Comparison of ENCODE assay signal across 14 cellular contexts in the genomic region with DNA sequence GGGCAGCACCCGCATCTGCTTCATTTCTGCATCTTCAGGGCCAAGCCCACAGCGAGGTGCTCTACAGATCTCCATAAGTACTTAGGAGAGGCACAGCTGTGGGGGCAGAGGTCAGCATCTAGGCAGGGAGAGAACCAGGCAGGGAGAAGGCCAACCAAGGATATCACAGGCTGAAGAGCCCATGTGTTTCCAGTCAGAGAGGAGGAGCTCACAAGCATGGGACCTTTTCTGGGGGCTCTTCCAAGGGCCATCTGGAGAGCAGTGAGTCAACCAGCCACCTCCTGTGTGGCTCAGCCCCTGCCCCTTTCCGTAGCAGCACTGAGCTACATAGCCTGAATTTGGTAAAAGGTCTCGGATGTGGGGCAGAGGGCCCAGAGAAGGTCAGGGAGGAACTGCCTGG.
DNase-seq lines count a peak whose midpoint lies in the region; ATAC-seq and TF ChIP-seq lines count a peak whose summit lies in the region.
"Had no signal": no experiment of that assay in that cellular context is flagged by ENCODE, and none has a peak within 500 bp of the region (broad histone marks: within the 10 kb centered on the region; RNA-seq: fewer than 3 reads in every experiment).

No MANE protein-coding gene starts in this region.

- no peak overlapping the region for H3K4me3 Mint-ChIP-seq in T-cell
- H3K4me3 Mint-ChIP-seq: activated T-cell treated with anti-CD3 and anti-CD28 coated beads, Interleukin-2, amount 50 U/mL, for 72 hours had no signal

- ATAC-seq in T-cell (replicated peaks in 1 of 4) (no peak), GM18867 (IDR thresholded peaks at IDR 0.05; ENCODE audit: unreplicated experiment) (no peak)
- ATAC-seq: activated CD4-positive, CD25-positive, alpha-beta regulatory T cell treated with anti-CD3 and anti-CD28 coated beads, Interleukin-2, amount 50 U/mL, for 24 hours; activated T-cell treated with anti-CD3 and anti-CD28 coated beads, Interleukin-2, amount 50 U/mL, for 72 hours; esophagus mucosa; left lobe of liver had no signal

- CTCF ChIA-PET in T-cell (lab: Charles Lee): interaction anchor here in 1 of 2 donors (0.6 kb wide), 1 partner anchor 26 kb away, joined by 3 read pairs; no protein-coding TSS in a partner anchor

- peak overlapping the region; percentile 4 to 44 for H3K27ac ChIP-seq in testis

- H3K4me1 ChIP-seq in adipocyte (ENCODE audit: control insufficient read depth, insufficient read depth, low read length): peaks cover 46% of the 10 kb centered on the region
- H3K4me1 ChIP-seq in testis: peaks cover 52% of the 10 kb centered on the region

- H3K4me3 ChIP-seq in adipocyte (ENCODE audit: low read length) (no peak overlapping the region), testis (no peak overlapping the region)

- H3K4me1 Mint-ChIP-seq in T-cell: peaks cover 26 to 54% (median 30%) of the 10 kb centered on the region in 3 donors

- H3K27me3 ChIP-seq in adipocyte (replicated peaks; ENCODE audit: control insufficient read depth, insufficient read depth, low read length) (no peaks in the 10 kb centered on the region), testis (no peaks in the 10 kb centered on the region)

- H3K9me3 ChIP-seq in adipocyte (ENCODE audit: control insufficient read depth, low read length) (no peaks in the 10 kb centered on the region), testis (no peaks in the 10 kb centered on the region)

- no peaks in the 10 kb centered on the region for H3K27me3 Mint-ChIP-seq in T-cell

- no peak for TF ChIP-seq CTCF in testis (IDR thresholded peaks at IDR 0.05)

- peaks cover 8% of the 10 kb centered on the region for H3K36me3 Mint-ChIP-seq in T-cell

- no peaks in the 10 kb centered on the region for H3K36me3 ChIP-seq in adipocyte (ENCODE audit: control insufficient read depth, insufficient read depth, low read length, severe bottlenecking)
- no peaks in the 10 kb centered on the region for H3K36me3 ChIP-seq in testis (ENCODE audit: low read depth, missing control alignments)

- no peak overlapping the region for H3K27ac Mint-ChIP-seq in T-cell
- H3K27ac Mint-ChIP-seq: activated T-cell treated with anti-CD3 and anti-CD28 coated beads, Interleukin-2, amount 50 U/mL, for 72 hours had no signal

- no peak overlapping the region for H3K9ac ChIP-seq in adipocyte (ENCODE audit: low read length)

- intact Hi-C loops in testis (cut with DNase I; ENCODE audit: low total_unique reads): no loop called here

- 58 to 59% methylated on average over 3 to 4 of the region's 4 CpGs for WGBS in testis, 2 donors

- no peak for TF ChIP-seq POLR2A in testis (IDR thresholded peaks at IDR 0.05)

- H3K9me3 Mint-ChIP-seq in T-cell: no peaks in the 10 kb centered on the region
- H3K9me3 Mint-ChIP-seq: activated T-cell treated with anti-CD3 and anti-CD28 coated beads, Interleukin-2, amount 50 U/mL, for 72 hours had no signal

- DNase-seq in SHP77 treated with DMSO at 0.1 percent for 48 hours (lab: John Stamatoyannopoulos, UW) (peak; percentile 14), SHP77 (lab: John Stamatoyannopoulos, UW) (no peak), adipocyte (ENCODE audit: low read depth) (peak; percentile 10), hepatic stellate cell (ENCODE audit: low spot score) (peak; percentile 35), testis (peak; percentile 68), T-cell (no peak), NCI-H2107 (lab: John Stamatoyannopoulos, UW) (no peak)
- DNase-seq: activated T-cell treated with anti-CD3 and anti-CD28 coated beads, Interleukin-2, amount 50 U/mL, for 72 hours; GF-D8; stimulated activated CD4-positive, alpha-beta T cell treated with anti-CD3 and anti-CD28 coated beads, Interleukin-4, amount 100 ng/mL, for 1 hour had no signal

- POLR2A ChIA-PET in T-cell (lab: Charles Lee): no interaction called here

Comparison
In these comparisons a context has a peak if more than half of its experiments do, and no peak if none do; other contexts are left out.
1. DNase-seq: peak in SHP77 treated with DMSO at 0.1 percent for 48 hours (single experiment), adipocyte (single experiment), hepatic stellate cell (single experiment) and testis (single experiment); none in SHP77 (0 of 2), T-cell (0 of 34) and NCI-H2107 (single experiment).